Comparison of ENCODE assay signal across 24 cellular contexts in genomic region chrX:85569096-85569495, GRCh38.
DNase-seq lines count a peak whose midpoint lies in the region; TF ChIP-seq lines count a peak whose summit lies in the region.
"Had no signal": no experiment of that assay in that cellular context is flagged by ENCODE, and none has a peak within 500 bp of the region (broad histone marks: within the 10 kb centered on the region; RNA-seq: fewer than 3 reads in every experiment).

No MANE protein-coding gene starts in this region.

- no TSS peak for BruUV-seq in Caco-2 (replicated peaks; lab: Mats Ljungman, UMichigan)

- no peaks in the 10 kb centered on the region for H3K27me3 ChIP-seq in ectodermal cell (ENCODE audit: control insufficient read depth, insufficient read depth, low read length, poor library complexity, severe bottlenecking)
- no peaks in the 10 kb centered on the region for H3K27me3 ChIP-seq in Caco-2 (replicated peaks; ENCODE audit: control insufficient read depth, insufficient read depth, low read length)

- H3K4me1 Mint-ChIP-seq in Caco-2 (ENCODE audit: low read depth, unreplicated experiment), result no peaks in the 10 kb centered on the region
- H3K4me1 Mint-ChIP-seq: B cell had no signal

- peak; percentile 1 for DNase-seq in NCI-H82 (lab: John Stamatoyannopoulos, UW)
- no peak for DNase-seq in NCI-H82 treated with DMSO at 0.1 percent for 48 hours (lab: John Stamatoyannopoulos, UW; ENCODE audit: unreplicated experiment)
- DNase-seq in iPS-NIHi7 (ENCODE audit: extremely low spot score), result peak; percentile 17
- DNase-seq in NCI-H2196 treated with DMSO at 0.1 percent for 48 hours (lab: John Stamatoyannopoulos, UW; ENCODE audit: unreplicated experiment), result no peak
- no peak for DNase-seq in Ammon's horn (ENCODE audit: low spot score)
- no peak for DNase-seq in Caco-2
- DNase-seq: CD8-positive, alpha-beta T cell; DMS 273 treated with DMSO at 0.1 percent for 48 hours; DMS79; EL; GF-D8; H7; Karpas-422; NCI-H1105; NCI-H2029; NCI-H2171; NCI-H510A treated with DMSO at 0.1 percent for 48 hours; SHP77; T-cell had no signal

- POLR2A ChIA-PET in Caco-2 (lab: Charles Lee), result no interaction called here

- H3K27ac Mint-ChIP-seq in Caco-2 (ENCODE audit: unreplicated experiment), result no peak overlapping the region
- H3K27ac Mint-ChIP-seq: B cell; CD8-positive, alpha-beta T cell; T-cell had no signal

- H3K4me3 Mint-ChIP-seq in Caco-2 (ENCODE audit: unreplicated experiment), result no peak overlapping the region
- H3K4me3 Mint-ChIP-seq: B cell; CD8-positive, alpha-beta T cell; T-cell had no signal

- H3K4me3 ChIP-seq in ectodermal cell (ENCODE audit: insufficient read depth, low read depth, low read length), result no peak overlapping the region
- no peak overlapping the region for H3K4me3 ChIP-seq in Caco-2 (ENCODE audit: low read depth, low read length)
- H3K4me3 ChIP-seq: A549 had no signal

- TF ChIP-seq CTCF in Caco-2 (IDR thresholded peaks at IDR 0.05; ENCODE audit: insufficient read depth in 1 of 2, low read depth in 1 of 2, low read length in 1 of 2, severe bottlenecking in 1 of 2, unreplicated experiment in 1 of 2), result no peak

- WGBS in ectodermal cell, 2 experiments, result 100% methylated on average over 1 of the region's 1 CpG; no CpG with 5 or more reads in 1 of the 2 experiments

- intact Hi-C loops in Caco-2 (cut with micrococcal nuclease; ENCODE audit: unreplicated experiment), result no loop called here

- H3K36me3 ChIP-seq in ectodermal cell (ENCODE audit: control insufficient read depth, insufficient read depth, low read length), result no peaks in the 10 kb centered on the region
- H3K36me3 ChIP-seq in Caco-2 (ENCODE audit: control insufficient read depth, insufficient read depth, low read length), result no peaks in the 10 kb centered on the region

- H3K27me3 Mint-ChIP-seq in Caco-2 (ENCODE audit: insufficient read depth, unreplicated experiment), result peaks cover 11% of the 10 kb centered on the region
- H3K27me3 Mint-ChIP-seq: B cell had no signal

- H3K9me3 Mint-ChIP-seq in Caco-2 (ENCODE audit: unreplicated experiment), result peaks cover 12% of the 10 kb centered on the region
- H3K9me3 Mint-ChIP-seq: CD8-positive, alpha-beta T cell; T-cell had no signal

- H3K9me3 ChIP-seq in ectodermal cell (ENCODE audit: control insufficient read depth, low read length), result no peaks in the 10 kb centered on the region
- H3K9me3 ChIP-seq in Caco-2, result no peaks in the 10 kb centered on the region
- H3K9me3 ChIP-seq: A549 had no signal

- H3K4me1 ChIP-seq in ectodermal cell (ENCODE audit: control insufficient read depth, insufficient read depth, low read length) (no peaks in the 10 kb centered on the region), Caco-2 (no peaks in the 10 kb centered on the region)
- H3K4me1 ChIP-seq: A549 had no signal

- H3K36me3 Mint-ChIP-seq in Caco-2 (ENCODE audit: insufficient read depth, unreplicated experiment), result no peaks in the 10 kb centered on the region
- H3K36me3 Mint-ChIP-seq: CD8-positive, alpha-beta T cell; T-cell had no signal

- H3K27ac ChIP-seq in ectodermal cell (ENCODE audit: insufficient read depth, low read depth, low read length, poor library complexity, severe bottlenecking), result peak overlapping the region; percentile 16
- H3K27ac ChIP-seq: A549, C4-2B, RWPE1 had no signal

- CTCF ChIA-PET in Caco-2 (lab: Charles Lee), result no interaction called here

Comparison
In these comparisons a context has a peak if more than half of its experiments do, and no peak if none do; other contexts are left out.
1. DNase-seq: peak in NCI-H82 (single experiment) and iPS-NIHi7 (single experiment); none in NCI-H82 treated with DMSO at 0.1 percent for 48 hours (single experiment), NCI-H2196 treated with DMSO at 0.1 percent for 48 hours (single experiment), Ammon's horn (single experiment) and Caco-2 (0 of 2).